8 cellular contexts compared by ENCODE assay signal in the genomic region with DNA sequence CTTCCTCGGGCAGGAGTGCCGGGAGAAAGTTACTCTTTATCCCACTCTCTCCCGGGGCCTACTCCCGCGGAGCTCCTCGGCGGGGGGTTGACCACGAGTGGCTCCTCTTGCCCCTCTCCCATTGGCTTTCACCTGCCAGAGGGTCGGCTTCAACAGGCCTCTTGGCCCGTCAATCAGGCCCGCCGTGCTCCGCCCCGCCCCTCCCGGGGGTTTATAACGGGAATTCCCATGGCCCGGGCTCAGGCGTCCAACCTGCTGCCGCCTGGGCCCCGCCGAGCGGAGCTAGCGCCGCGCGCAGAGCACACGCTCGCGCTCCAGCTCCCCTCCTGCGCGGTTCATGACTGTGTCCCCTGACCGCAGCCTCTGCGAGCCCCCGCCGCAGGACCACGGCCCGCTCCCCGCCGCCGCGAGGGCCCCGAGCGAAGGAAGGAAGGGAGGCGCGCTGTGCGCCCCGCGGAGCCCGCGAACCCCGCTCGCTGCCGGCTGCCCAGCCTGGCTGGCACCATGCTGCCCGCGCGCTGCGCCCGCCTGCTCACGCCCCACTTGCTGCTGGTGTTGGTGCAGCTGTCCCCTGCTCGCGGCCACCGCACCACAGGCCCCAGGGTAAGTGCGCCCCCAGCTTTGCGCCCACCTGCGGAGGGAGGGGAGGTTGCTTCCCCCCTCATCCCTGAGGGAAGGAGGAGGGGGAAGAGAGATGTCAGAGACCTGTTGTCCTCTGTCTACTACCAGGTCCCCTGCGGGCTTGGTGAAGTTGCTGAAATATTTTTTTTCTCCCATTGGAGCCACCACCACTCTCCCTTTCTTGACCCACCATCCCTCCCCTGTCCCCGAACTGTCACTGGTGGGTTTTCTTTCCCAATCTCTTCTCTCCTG. TPM values are rescaled to one million over a fixed set of nuclear protein-coding genes. Genes with fewer than 3 reads are reported as not detected.
A peak's percentile ranks its signal among the peaks of the same experiment; 100 is the strongest.
DNase-seq lines count a peak whose midpoint lies in the region; ATAC-seq and TF ChIP-seq lines count a peak whose summit lies in the region.

Gene SMOC1, plus strand, starts transcription at position 242 of the 873 bp plus-strand sequence. Its CDS starts 263 bp downstream, at position 505.

- no peak within 1 kb of the TSS for H3K27ac ChIP-seq in mammary epithelial cell (ENCODE audit: insufficient read depth, low read depth, low read length)

- ATAC-seq in left colon (peak; percentile 48), GM21786 (IDR thresholded peaks at IDR 0.05; ENCODE audit: unreplicated experiment) (no peak), GM18907 (IDR thresholded peaks at IDR 0.05; ENCODE audit: unreplicated experiment) (no peak)

- H3K9ac ChIP-seq in mammary epithelial cell (ENCODE audit: insufficient read depth, low read length) = no peak within 1 kb of the TSS

- dilution Hi-C loops in mammary epithelial cell (cut with HindIII; ENCODE audit: low sequenced_read_pairs) = loop anchor here (5.0 kb wide), 1 partner anchor 68 kb away; no protein-coding TSS in a partner anchor

- no peaks in the 10 kb centered on the region for H3K27me3 ChIP-seq in mammary epithelial cell (ENCODE audit: insufficient read depth, low read length)

- peaks cover 5% of the 10 kb centered on the region for H3K4me1 ChIP-seq in mammary epithelial cell (ENCODE audit: insufficient read depth, low read length)

- no peaks in the 10 kb centered on the region for H3K9me3 ChIP-seq in mammary epithelial cell (replicated peaks; ENCODE audit: insufficient read depth, low read length)

- no peaks in the 10 kb centered on the region for H3K36me3 ChIP-seq in mammary epithelial cell (ENCODE audit: insufficient read depth, low read length)

- DNase-seq in GM19240 (ENCODE audit: insufficient read length, low spot score) = peak; percentile 47
- DNase-seq in NCI-H345 treated with DMSO at 0.1 percent for 48 hours (lab: John Stamatoyannopoulos, UW; ENCODE audit: unreplicated experiment) = peak; percentile 77
- peak; percentile 85 for DNase-seq in mammary epithelial cell
- DNase-seq in left colon = peak; percentile 29 to 39
- DNase-seq in stimulated activated CD8-positive, alpha-beta memory T cell treated with anti-CD3 and anti-CD28 coated beads, Interleukin-7, amount 100 ng/mL, for 48 hours (ENCODE audit: extremely low read depth in 1 of 2, low read depth in 1 of 2) = peak; percentile 6 to 10
- no peak for DNase-seq in erythroblast (lab: John Stamatoyannopoulos, UW)

- H3K4me3 ChIP-seq in mammary epithelial cell (replicated peaks in 1 of 3; ENCODE audit: insufficient read depth in 1 of 3, low read depth in 2 of 3, low read length in 3 of 3) = peak within 1 kb of the TSS in 2 of 3 experiments; percentile 49 to 50

- peak within 1 kb of the TSS; percentile 79 for H2AFZ ChIP-seq in mammary epithelial cell (ENCODE audit: low read depth, low read length)

- H3K79me2 ChIP-seq in mammary epithelial cell (ENCODE audit: insufficient read depth, low read length) = no peaks in the 10 kb centered on the region

- no peak for TF ChIP-seq CTCF in mammary epithelial cell (conservative IDR thresholded peaks at IDR 0.05 in 1 of 2, IDR thresholded peaks at IDR 0.05 in 1 of 2; ENCODE audit: extremely low read depth in 1 of 2, insufficient read depth in 1 of 2, low read depth in 1 of 2, low read length in 2 of 2)

- WGBS in mammary epithelial cell (ENCODE audit: low coverage, missing lambda C conversion rate) = 35% methylated on average over 14 of the region's 67 CpGs

- H3K4me2 ChIP-seq in mammary epithelial cell (ENCODE audit: insufficient read depth, low read depth, low read length) = peak within 1 kb of the TSS; percentile 79

- CTCF ChIA-PET in mammary epithelial cell (lab: Charles Lee; ENCODE audit: low non-redundant PET) = interaction anchor here (1.2 kb wide), 1 partner anchor 149 kb away, joined by 9 read pairs; no protein-coding TSS in a partner anchor

- no peaks in the 10 kb centered on the region for H4K20me1 ChIP-seq in mammary epithelial cell (ENCODE audit: insufficient read depth, low read length)

- no peak for TF ChIP-seq POLR2A in erythroblast (IDR thresholded peaks at IDR 0.05; ENCODE audit: low read length)

- BruUV-seq in mammary epithelial cell (replicated peaks; lab: Mats Ljungman, UMichigan) = TSS peak; percentile 50

- intact Hi-C loops in mammary epithelial cell (cut with micrococcal nuclease) = loop anchor here (1.0 kb wide), 2 partner anchors 8 to 195 kb away; no protein-coding TSS in a partner anchor
- intact Hi-C loops in left colon (cut with DNase I, micrococcal nuclease) = no loop called here

- in situ Hi-C loops in mammary epithelial cell (cut with MboI; ENCODE audit: low sequenced_read_pairs in 2 of 2) = loop anchor here in 1 of 2 donors (10.0 kb wide), 1 partner anchor 135 kb away; no protein-coding TSS in a partner anchor

RNA-seq across cellular contexts. Expression of gene SMOC1, which starts in this region (rescaled TPM):
- total RNA-seq in mammary epithelial cell (10 to 100 TPM; 22.3 to 44.9 TPM), left colon (under 1 TPM; 0.55 to 0.89 TPM)
- polyA plus RNA-seq in mammary epithelial cell = 10.6 TPM
- 7.0 TPM for polyA minus RNA-seq in mammary epithelial cell

Comparison
In these comparisons a context has a peak if more than half of its experiments do, and no peak if none do; other contexts are left out.
1. RNA of gene SMOC1 (total RNA-seq): 22.3 to 44.9 TPM in mammary epithelial cell; 0.55 to 0.89 TPM in left colon; every median in the first group is over 10 times any median in the second.
2. Peak in DNase-seq and ATAC-seq in left colon; RNA of the gene not detected or under 1 TPM.
3. DNase-seq: peak in GM19240 (single experiment), NCI-H345 treated with DMSO at 0.1 percent for 48 hours (single experiment), mammary epithelial cell (single experiment) and stimulated activated CD8-positive, alpha-beta memory T cell treated with anti-CD3 and anti-CD28 coated beads, Interleukin-7, amount 100 ng/mL, for 48 hours (2 of 2); none in erythroblast (0 of 2).